Comparison of ENCODE assay signal across 6 cellular contexts in genomic region chr2:164134368-164134767, GRCh38.
"Had no signal": no experiment of that assay in that cellular context is flagged by ENCODE, and none has a peak within 500 bp of the region (broad histone marks: within the 10 kb centered on the region; RNA-seq: fewer than 3 reads in every experiment).

No MANE protein-coding gene starts in this region.

- H2AFZ ChIP-seq: GM23338 had no signal

- H3K27ac ChIP-seq: HL-60 had no signal

- ATAC-seq: GM23338, HepG2 had no signal

- H3K4me2 ChIP-seq: GM23338 had no signal

- H3K4me3 ChIP-seq: GM23338 had no signal

- DNase-seq: H9, HCEC 1CT, KBM-7 had no signal
